ENCODE assay signal across 8 cellular contexts in genomic region chrX:32408389-32408788, GRCh38.
DNase-seq lines count a peak whose midpoint lies in the region; ATAC-seq and TF ChIP-seq lines count a peak whose summit lies in the region.

No MANE protein-coding gene starts in this region.

- H3K36me3 Mint-ChIP-seq in naive thymus-derived CD8-positive, alpha-beta T cell, result no peaks in the 10 kb centered on the region

- H3K9me3 ChIP-seq in mesenchymal stem cell (ENCODE audit: control insufficient read depth, low read length) (no peaks in the 10 kb centered on the region), transverse colon (no peaks in the 10 kb centered on the region)

- H3K14ac ChIP-seq in mesenchymal stem cell (ENCODE audit: low read length in 2 of 2), result no peak overlapping the region

- ATAC-seq in GM18498 (IDR thresholded peaks at IDR 0.05; ENCODE audit: unreplicated experiment) (peak; percentile 68), HG02678 (IDR thresholded peaks at IDR 0.05; ENCODE audit: unreplicated experiment) (peak; percentile 64), HG03280 (IDR thresholded peaks at IDR 0.05; ENCODE audit: unreplicated experiment) (no peak)
- no peak for ATAC-seq in naive thymus-derived CD8-positive, alpha-beta T cell

- H2BK12ac ChIP-seq in mesenchymal stem cell (ENCODE audit: low read length in 2 of 2), result no peak overlapping the region

- no peak overlapping the region for H2BK120ac ChIP-seq in mesenchymal stem cell (ENCODE audit: low read depth, low read length)

- H3K36me3 ChIP-seq in mesenchymal stem cell (ENCODE audit: control insufficient read depth in 1 of 2, insufficient read depth in 2 of 2, low read depth in 1 of 2, low read length in 2 of 2) (no peaks in the 10 kb centered on the region), transverse colon (no peaks in the 10 kb centered on the region)

- in situ Hi-C loops in SK-MEL-5 (cut with HindIII; ENCODE audit: low pct_unique_long_range_greater_than_20kb, low sequenced_read_pairs), result no loop called here
- in situ Hi-C loops in transverse colon (cut with MboI; ENCODE audit: low pct_ligation_motif_present in 1 of 4, low pct_unique_long_range_greater_than_20kb in 1 of 4, low sequenced_read_pairs in 3 of 4), result no loop called here

- no peak overlapping the region for H3K23ac ChIP-seq in mesenchymal stem cell (ENCODE audit: low read length in 2 of 2)

- no peak overlapping the region for H2AFZ ChIP-seq in mesenchymal stem cell (ENCODE audit: low read depth, low read length)

- peaks cover 0 to 7% (median 0%) of the 10 kb centered on the region in 9 donors for H3K9me3 Mint-ChIP-seq in naive thymus-derived CD8-positive, alpha-beta T cell

- no peak overlapping the region for H2AK5ac ChIP-seq in mesenchymal stem cell (ENCODE audit: low read length, severe bottlenecking)

- H3K4me1 ChIP-seq in mesenchymal stem cell (ENCODE audit: control insufficient read depth, insufficient read depth, low read depth, low read length) (no peaks in the 10 kb centered on the region), transverse colon (no peaks in the 10 kb centered on the region)

- H3K27ac Mint-ChIP-seq in naive thymus-derived CD8-positive, alpha-beta T cell, result no peak overlapping the region

- H3K4me2 ChIP-seq in mesenchymal stem cell (ENCODE audit: low read length, poor library complexity, severe bottlenecking), result no peak overlapping the region

- no peak overlapping the region for H3K18ac ChIP-seq in mesenchymal stem cell (ENCODE audit: low read depth in 1 of 2, low read length in 2 of 2)

- no peak overlapping the region for H3K4ac ChIP-seq in mesenchymal stem cell (ENCODE audit: low read depth in 1 of 2, low read length in 2 of 2)

- no peaks in the 10 kb centered on the region for H3K27me3 Mint-ChIP-seq in naive thymus-derived CD8-positive, alpha-beta T cell

- TF ChIP-seq POLR2A in transverse colon (IDR thresholded peaks at IDR 0.05), result no peak

- H3K27me3 ChIP-seq in mesenchymal stem cell (ENCODE audit: control insufficient read depth in 1 of 2, insufficient read depth in 1 of 2, low read length in 2 of 2) (no peaks in the 10 kb centered on the region), transverse colon (no peaks in the 10 kb centered on the region)

- no peak overlapping the region for H3K4me3 Mint-ChIP-seq in naive thymus-derived CD8-positive, alpha-beta T cell

- no peak for TF ChIP-seq CTCF in transverse colon (IDR thresholded peaks at IDR 0.05)

- H3K79me1 ChIP-seq in mesenchymal stem cell (replicated peaks; ENCODE audit: low read length, poor library complexity, severe bottlenecking), result no peaks in the 10 kb centered on the region

- H3K9ac ChIP-seq in mesenchymal stem cell (ENCODE audit: low read length), result no peak overlapping the region

- H3K27ac ChIP-seq in mesenchymal stem cell (ENCODE audit: low read length, poor library complexity, severe bottlenecking) (no peak overlapping the region), transverse colon (no peak overlapping the region)

- H2BK5ac ChIP-seq in mesenchymal stem cell (ENCODE audit: low read depth, low read length, poor library complexity, severe bottlenecking), result no peak overlapping the region

- H2BK15ac ChIP-seq in mesenchymal stem cell (ENCODE audit: low read depth, poor library complexity, severe bottlenecking), result no peak overlapping the region

- DNase-seq in SK-MEL-5 (ENCODE audit: low read depth, low spot score), result peak; percentile 48
- DNase-seq in mesenchymal stem cell, result peak; percentile 16
- DNase-seq in germinal center (ENCODE audit: low spot score), result no peak
- no peak for DNase-seq in transverse colon
- no peak for DNase-seq in naive thymus-derived CD8-positive, alpha-beta T cell

- no peak for TF ChIP-seq EP300 in transverse colon (IDR thresholded peaks at IDR 0.05; ENCODE audit: low read depth)

- no peaks in the 10 kb centered on the region for H3K4me1 Mint-ChIP-seq in naive thymus-derived CD8-positive, alpha-beta T cell

- POLR2A ChIA-PET in naive thymus-derived CD8-positive, alpha-beta T cell (lab: Charles Lee), result no interaction called here

- WGBS in mesenchymal stem cell, result no CpG with 5 or more reads among the region's 4 CpGs
- 34 to 55% methylated on average over 4 of the region's 4 CpGs for WGBS in transverse colon (ENCODE audit: low coverage in 1 of 2), 2 donors

- intact Hi-C loops in transverse colon (cut with DNase I; ENCODE audit: low total_unique reads), result no loop called here

- H4K91ac ChIP-seq in mesenchymal stem cell (ENCODE audit: low read length), result no peak overlapping the region

- no peak overlapping the region for H4K8ac ChIP-seq in mesenchymal stem cell (ENCODE audit: low read length)

- no peak overlapping the region for H3K4me3 ChIP-seq in mesenchymal stem cell (ENCODE audit: insufficient read depth in 1 of 2, low read depth in 1 of 2, low read length in 2 of 2)
- H3K4me3 ChIP-seq in transverse colon, result no peak overlapping the region

Comparison
In these comparisons a context has a peak if more than half of its experiments do, and no peak if none do; other contexts are left out.
1. ATAC-seq: peak in GM18498 (single experiment) and HG02678 (single experiment); none in HG03280 (single experiment) and naive thymus-derived CD8-positive, alpha-beta T cell (0 of 2).
2. DNase-seq: peak in SK-MEL-5 (single experiment) and mesenchymal stem cell (single experiment); none in germinal center (single experiment), transverse colon (single experiment) and naive thymus-derived CD8-positive, alpha-beta T cell (0 of 10).